Comparison of ENCODE assay signal across 7 cellular contexts in genomic region chr4:186341655-186342054, GRCh38.
"Had no signal": no experiment of that assay in that cellular context is flagged by ENCODE, and none has a peak within 500 bp of the region (broad histone marks: within the 10 kb centered on the region; RNA-seq: fewer than 3 reads in every experiment).

No MANE protein-coding gene starts in this region.

- H3K27ac ChIP-seq: HL-60, KMS-11 had no signal

- H3K4me2 ChIP-seq: KMS-11 had no signal

- H3K4me3 Mint-ChIP-seq: IgD-negative memory B cell had no signal

- H3K27ac Mint-ChIP-seq: IgD-negative memory B cell had no signal

- H3K9ac ChIP-seq: KMS-11 had no signal

- H3K36me3 Mint-ChIP-seq: IgD-negative memory B cell had no signal

- H3K4me1 Mint-ChIP-seq: IgD-negative memory B cell had no signal

- DNase-seq: IMR-90, KBM-7, KG1 had no signal

- FAIRE-seq: HTR-8/SVneo had no signal
